14 cellular contexts compared by ENCODE assay signal in the genomic region with DNA sequence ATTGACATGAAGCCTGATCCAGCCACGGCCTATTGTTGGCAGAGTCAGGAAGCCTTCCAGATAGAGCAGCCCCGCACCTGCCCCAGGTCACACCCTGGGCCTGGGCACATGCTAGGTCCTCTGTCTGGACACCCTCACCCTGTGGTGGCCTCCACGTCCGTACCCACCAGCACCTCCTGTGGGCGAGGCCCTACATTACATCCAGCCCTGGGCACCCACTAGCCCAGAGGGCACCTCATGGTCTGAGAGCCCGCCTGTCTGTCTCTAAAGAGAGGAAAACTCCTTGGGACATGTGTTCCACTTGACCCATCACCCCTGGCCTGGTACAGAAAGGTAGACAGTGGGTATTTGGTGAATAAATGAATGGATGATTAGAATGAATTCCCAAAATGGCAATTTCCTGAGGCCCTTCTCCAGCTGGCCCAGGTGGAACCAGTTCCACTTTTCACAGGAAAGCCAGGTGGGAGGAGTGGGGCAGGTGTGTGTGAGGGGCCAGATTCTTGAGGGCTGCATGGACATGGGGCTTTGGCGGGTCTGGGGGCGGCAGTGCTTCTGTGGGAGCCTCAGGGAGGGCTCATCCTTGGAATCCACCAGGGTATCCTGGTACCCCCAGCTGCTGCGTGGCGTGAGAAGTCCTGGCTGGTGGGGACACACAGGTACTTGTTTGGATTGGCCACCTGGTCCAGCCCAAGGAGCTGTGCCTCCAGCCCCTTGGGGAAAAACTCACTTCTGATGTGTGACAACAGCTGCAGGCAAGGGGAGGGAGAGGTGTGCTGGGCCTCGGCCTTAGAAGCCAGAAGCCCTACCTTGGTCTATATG. TPM values are rescaled to one million over a fixed set of nuclear protein-coding genes. Genes with fewer than 3 reads are reported as not detected.
DNase-seq lines count a peak whose midpoint lies in the region; ATAC-seq and TF ChIP-seq lines count a peak whose summit lies in the region.
"Not testable (repeated sequence)": the region's sequence is repeated elsewhere in the genome, so short reads cannot be mapped to it uniquely, and the experiment has no call there.
"Had no signal": no experiment of that assay in that cellular context is flagged by ENCODE, and none has a peak within 500 bp of the region (broad histone marks: within the 10 kb centered on the region; RNA-seq: fewer than 3 reads in every experiment).

No MANE protein-coding gene starts in this region.

- not testable (repeated sequence) for H3K27ac Mint-ChIP-seq in WTC11

- not testable (repeated sequence) for H3K79me2 ChIP-seq in OCI-LY3 (ENCODE audit: low read length)

- H3K9me3 ChIP-seq in OCI-LY3 (ENCODE audit: insufficient read depth, low read length); neuronal stem cell (replicated peaks in 1 of 2; ENCODE audit: control insufficient read depth in 2 of 2, insufficient read depth in 1 of 2, low read depth in 1 of 2, low read length in 2 of 2): not testable (repeated sequence)

- H3K36me3 ChIP-seq in GM06990 (ENCODE audit: control insufficient read depth, insufficient read depth, low read length); OCI-LY3 (replicated peaks; ENCODE audit: low read depth, low read length); neuronal stem cell (replicated peaks in 1 of 2; ENCODE audit: control insufficient read depth in 2 of 2, insufficient read depth in 2 of 2, low read length in 2 of 2): not testable (repeated sequence)

- H3K9me3 Mint-ChIP-seq in WTC11, result not testable (repeated sequence)

- not testable (repeated sequence) for H2BK120ac ChIP-seq in neuronal stem cell (ENCODE audit: low read depth, low read length)

- ATAC-seq in WTC11, result peak; percentile 96

- H2AK5ac ChIP-seq in neuronal stem cell (ENCODE audit: low read depth, low read length), result not testable (repeated sequence)

- not testable (repeated sequence) for H3K36me3 Mint-ChIP-seq in WTC11

- H3K79me1 ChIP-seq in neuronal stem cell (ENCODE audit: low read depth, low read length), result not testable (repeated sequence)

- not testable (repeated sequence) for H2BK15ac ChIP-seq in neuronal stem cell (ENCODE audit: low read length)

- H2BK12ac ChIP-seq in neuronal stem cell (ENCODE audit: low read length), result not testable (repeated sequence)

- not testable (repeated sequence) for H3K4me3 Mint-ChIP-seq in WTC11

- H3K4me3 ChIP-seq in GM06990 (replicated peaks; ENCODE audit: low read depth, low read length); OCI-LY3 (ENCODE audit: low read length); astrocyte of the cerebellum (ENCODE audit: low read depth, low read length); fibroblast of villous mesenchyme (ENCODE audit: low read depth, low read length); neuronal stem cell (ENCODE audit: low read length in 2 of 2): not testable (repeated sequence)

- not testable (repeated sequence) for H3K4me2 ChIP-seq in OCI-LY3 (ENCODE audit: low read length); neuronal stem cell (ENCODE audit: insufficient read depth, low read length, poor library complexity, severe bottlenecking)

- not testable (repeated sequence) for H3K4me1 Mint-ChIP-seq in WTC11

- not testable (repeated sequence) for H3K4ac ChIP-seq in neuronal stem cell (ENCODE audit: low read length)

- CTCF ChIA-PET in HEK293T (lab: Yijun Ruan, JAX) (interaction anchor here (0.6 kb wide), 1 partner anchor 35 kb away, joined by 3 read pairs; no protein-coding TSS in a partner anchor), WTC11 (lab: Charles Lee) (interaction anchor here (1.0 to 1.8 kb wide), 4 partner anchors 24 to 42 kb away, joined by 3 to 10 read pairs (median 6); no protein-coding TSS in a partner anchor)

- POLR2A ChIA-PET in HEK293T (lab: Yijun Ruan, JAX); WTC11 (lab: Charles Lee): not testable (repeated sequence)

- not testable (repeated sequence) for H3K27ac ChIP-seq in 22Rv1; OCI-LY3 (ENCODE audit: low read length); neuronal stem cell (replicated peaks; ENCODE audit: low read length)

- H3K4me1 ChIP-seq in OCI-LY3 (ENCODE audit: low read length); neuronal stem cell (ENCODE audit: control insufficient read depth in 2 of 2, insufficient read depth in 1 of 2, low read depth in 1 of 2, low read length in 2 of 2): not testable (repeated sequence)

- H3K27me3 Mint-ChIP-seq in WTC11 (ENCODE audit: low read depth), result not testable (repeated sequence)

- H3K14ac ChIP-seq in neuronal stem cell (ENCODE audit: low read length), result peak overlapping the region; percentile 82

- not testable (repeated sequence) for H3K9ac ChIP-seq in OCI-LY3 (ENCODE audit: low read length); neuronal stem cell (ENCODE audit: low read depth, low read length, poor library complexity)

- peak overlapping the region; percentile 24 for H2BK5ac ChIP-seq in neuronal stem cell (ENCODE audit: low read length)

- H4K8ac ChIP-seq in neuronal stem cell (ENCODE audit: low read depth, low read length), result not testable (repeated sequence)

- in situ Hi-C loops in astrocyte of the cerebellum (cut with HindIII; ENCODE audit: low sequenced_read_pairs), result not testable (repeated sequence)

- not testable (repeated sequence) for DNase-seq in GM06990 (ENCODE audit: extremely low read depth, insufficient read length); astrocyte of the cerebellum (ENCODE audit: low read depth); fibroblast of villous mesenchyme (ENCODE audit: low read depth); neuronal stem cell (ENCODE audit: low spot score)
- DNase-seq in HEK293T (ENCODE audit: extremely low spot score) (peak; percentile 23), WTC11 (ENCODE audit: low spot score) (peak; percentile 79)

- H3K27me3 ChIP-seq in GM06990 (replicated peaks; ENCODE audit: control insufficient read depth, insufficient read depth, low read length); OCI-LY3 (ENCODE audit: low read depth, low read length); neuronal stem cell (ENCODE audit: control insufficient read depth in 3 of 3, insufficient read depth in 3 of 3, low read depth in 1 of 3, low read length in 3 of 3): not testable (repeated sequence)

- H4K91ac ChIP-seq in neuronal stem cell (ENCODE audit: low read depth, low read length, poor library complexity), result not testable (repeated sequence)

- not testable (repeated sequence) for H4K20me1 ChIP-seq in OCI-LY3 (ENCODE audit: insufficient read depth, low read length)

- no CpG with 5 or more reads among the region's 11 CpGs for WGBS in neuronal stem cell (ENCODE audit: extremely low coverage in 2 of 2, insufficient read length in 2 of 2, insufficient replicate concordance in 1 of 2), 2 donors

- H3K23ac ChIP-seq in neuronal stem cell (ENCODE audit: low read depth, low read length, poor library complexity), result not testable (repeated sequence)

- TF ChIP-seq CTCF in 22Rv1 (IDR thresholded peaks at IDR 0.05) (peak; percentile 47), GM06990 (IDR thresholded peaks at IDR 0.05; ENCODE audit: insufficient read depth, low read length, poor library complexity, severe bottlenecking) (peak; percentile 31), OCI-LY3 (IDR thresholded peaks at IDR 0.05; ENCODE audit: low read depth, low read length) (peak; percentile 16), WTC11 (IDR thresholded peaks at IDR 0.05) (peak; percentile 65), astrocyte of the cerebellum (IDR thresholded peaks at IDR 0.05; ENCODE audit: low read depth, low read length, missing control alignments) (peak; percentile 18), fibroblast of villous mesenchyme (IDR thresholded peaks at IDR 0.05; ENCODE audit: insufficient read depth, low read depth, low read length) (peak; percentile 9)

- not testable (repeated sequence) for H2AFZ ChIP-seq in OCI-LY3 (ENCODE audit: low read depth, low read length); neuronal stem cell (ENCODE audit: low read length)

- peak overlapping the region; percentile 38 for H3K18ac ChIP-seq in neuronal stem cell (ENCODE audit: low read length)

RNA-seq across cellular contexts. Expression of a gene that starts 26.0 kb away (rescaled TPM):
- total RNA-seq in WTC11 (2021), result 0.73 to 1.9 TPM (median 0.85 TPM) in 3 replicates
- not detected in 2 replicates for total RNA-seq in fibroblast of villous mesenchyme
- polyA plus RNA-seq in neuronal stem cell (2013, experiment 1 of 2), result 0.08 TPM
- 0.06 TPM for polyA plus RNA-seq in neuronal stem cell (2013, experiment 2 of 2)
- total RNA-seq: breast epithelium, endothelial cell of umbilical vein, H4, lung microvascular endothelial cell, uterus had no signal
- polyA plus RNA-seq: endothelial cell of umbilical vein, keratinocyte had no signal

RNA-seq across cellular contexts. Expression of a gene that starts 57.5 kb away (rescaled TPM):
- total RNA-seq in WTC11 (2021) (0.18 TPM in 1 of 3 replicates, not detected in the others), fibroblast of villous mesenchyme (0.32 and 0.43 TPM in 2 replicates)
- polyA plus RNA-seq in neuronal stem cell (2013, experiment 1 of 2), result not detected
- not detected for polyA plus RNA-seq in neuronal stem cell (2013, experiment 2 of 2)
- total RNA-seq: breast epithelium, endothelial cell of umbilical vein, H4, uterus had no signal
- polyA plus RNA-seq: endothelial cell of umbilical vein, keratinocyte had no signal

RNA-seq across cellular contexts. Expression of a gene that starts 57.5 kb away (rescaled TPM):
- total RNA-seq in WTC11 (2021) (29.3 to 35.6 TPM (median 31.5 TPM) in 3 replicates), fibroblast of villous mesenchyme (19.4 and 22.9 TPM in 2 replicates)
- 30.8 TPM for polyA plus RNA-seq in neuronal stem cell (2013, experiment 1 of 2)
- polyA plus RNA-seq in neuronal stem cell (2013, experiment 2 of 2), result 31.4 TPM

Comparison
In these comparisons a context has a peak if more than half of its experiments do, and no peak if none do; other contexts are left out.
1. CTCF ChIP-seq: peak in every context shown above with its lines; median percentile 65 in WTC11; 47 in 22Rv1; 31 in GM06990; 18 in astrocyte of the cerebellum; 16 in OCI-LY3; 9 in fibroblast of villous mesenchyme.